Comparison of ENCODE assay signal across 19 cellular contexts in genomic region chr5:89991592-89991991, GRCh38.
"Had no signal": no experiment of that assay in that cellular context is flagged by ENCODE, and none has a peak within 500 bp of the region (broad histone marks: within the 10 kb centered on the region; RNA-seq: fewer than 3 reads in every experiment).

No MANE protein-coding gene starts in this region.

- DNase-seq: activated CD4-positive, alpha-beta memory T cell treated with anti-CD3 and anti-CD28 coated beads, Interleukin-2, amount 10 ng/mL, durations not matched to agents 7 days and 5 days; activated CD4-positive, alpha-beta T cell treated with anti-CD3 and anti-CD28 coated beads for 1 hour; activated CD4-positive, alpha-beta T cell treated with anti-CD3 and anti-CD28 coated beads, Interleukin-2, amount 10 ng/mL, durations not matched to agents 7 days and 5 days; activated naive CD8-positive, alpha-beta T cell treated with anti-CD3 and anti-CD28 coated beads, Interleukin-2, amount 50 U/mL, for 24 hours; activated T-cell treated with anti-CD3 and anti-CD28 coated beads, Interleukin-2, amount 50 U/mL, for 48 hours; amygdala; caudate nucleus; cortex of kidney; effector memory CD8-positive, alpha-beta T cell; left colon; naive B cell; nephron progenitor cell; ovary; right lobe of liver; stimulated activated CD4-positive, alpha-beta T cell treated with anti-CD3 and anti-CD28 coated beads, Interleukin-2, amount 100 ng/mL, for 48 hours; stimulated activated naive CD4-positive, alpha-beta T cell treated with Interleukin-2 at 50 U/mL for 16 hours; testis; uterus had no signal

- ATAC-seq: activated naive CD8-positive, alpha-beta T cell treated with anti-CD3 and anti-CD28 coated beads, Interleukin-2, amount 50 U/mL, for 24 hours; effector memory CD8-positive, alpha-beta T cell; gastroesophageal sphincter; left colon; right lobe of liver had no signal
